ENCODE assay signal across 12 cellular contexts in genomic region chr9:89436326-89436725, GRCh38.
A peak's percentile ranks its signal among the peaks of the same experiment; 100 is the strongest.
DNase-seq lines count a peak whose midpoint lies in the region; ATAC-seq lines count a peak whose summit lies in the region.
"Had no signal": no experiment of that assay in that cellular context is flagged by ENCODE, and none has a peak within 500 bp of the region (broad histone marks: within the 10 kb centered on the region; RNA-seq: fewer than 3 reads in every experiment).

No MANE protein-coding gene starts in this region.

- peak overlapping the region; percentile 71; the same call in 1 of the 2 replicates for H3K9ac ChIP-seq in iPS-20b (ENCODE audit: low read depth, low read length)

- H3K4me3 ChIP-seq in iPS-20b (ENCODE audit: low read length): no peak overlapping the region; the same call in 1 of the 2 replicates
- H3K4me3 ChIP-seq: heart left ventricle, SJCRH30 had no signal

- H3K27ac ChIP-seq in iPS-20b (ENCODE audit: low read length): peak overlapping the region; percentile 98
- H3K27ac ChIP-seq: heart left ventricle, SJCRH30 had no signal

- no peak for ATAC-seq in stimulated activated naive B cell treated with anti-CD40 and anti-IgM and Interleukin-4, amounts not matched to agents 10 μg/mL and 1 μg/mL and 100 μg/mL, for 72 hours (replicated peaks)
- ATAC-seq in GM18520 (IDR thresholded peaks at IDR 0.05; ENCODE audit: unreplicated experiment): no peak
- no peak for ATAC-seq in GM19395 (IDR thresholded peaks at IDR 0.05; ENCODE audit: unreplicated experiment)
- no peak for ATAC-seq in HG02938 (IDR thresholded peaks at IDR 0.05; ENCODE audit: unreplicated experiment)
- ATAC-seq: heart left ventricle had no signal

- no peaks in the 10 kb centered on the region for H3K36me3 ChIP-seq in iPS-20b (ENCODE audit: insufficient read depth, low read depth, low read length)
- H3K36me3 ChIP-seq: heart left ventricle, SJCRH30 had no signal

- peaks cover 96% of the 10 kb centered on the region for H3K36me3 Mint-ChIP-seq in activated T-cell treated with anti-CD3 and anti-CD28 coated beads, Interleukin-2, amount 50 U/mL, for 24 hours (ENCODE audit: low read depth)
- peaks cover 63% of the 10 kb centered on the region for H3K36me3 Mint-ChIP-seq in activated T-helper 2 cell treated with anti-CD3 and anti-CD28 coated beads, Interferon-gamma antibody, Interleukin-2, Interleukin-4, amounts not matched to agents 10 μg/mL and 5 μg/mL and 100 μg/mL, durations not matched to agents 14 hours and 24 hours and 36 hours (ENCODE audit: low read depth)
- peaks cover 23 to 44% of the 10 kb centered on the region in 2 donors for H3K36me3 Mint-ChIP-seq in stimulated activated naive B cell treated with anti-CD40 and anti-IgM and Interleukin-4, amounts not matched to agents 10 μg/mL and 1 μg/mL and 100 μg/mL, for 72 hours

- peaks cover 37% of the 10 kb centered on the region; the same call in 1 of the 2 replicates for H3K4me1 ChIP-seq in iPS-20b (ENCODE audit: insufficient read depth, low read length)
- H3K4me1 ChIP-seq: SJCRH30 had no signal

- no peaks in the 10 kb centered on the region for H3K27me3 ChIP-seq in iPS-20b (ENCODE audit: insufficient read depth, low read length)
- H3K27me3 ChIP-seq: heart left ventricle, SJCRH30 had no signal

- no peaks in the 10 kb centered on the region for H3K9me3 ChIP-seq in iPS-20b (ENCODE audit: insufficient read depth, low read depth, low read length)
- H3K9me3 ChIP-seq: heart left ventricle, SJCRH30 had no signal

- DNase-seq in activated T-cell treated with anti-CD3 and anti-CD28 coated beads, Interleukin-2, amount 50 U/mL, for 24 hours: no peak
- no peak for DNase-seq in activated T-cell treated with anti-CD3 and anti-CD28 coated beads, Interleukin-2, amount 50 U/mL, for 1 hour
- DNase-seq in activated T-helper 2 cell treated with anti-CD3 and anti-CD28 coated beads, Interferon-gamma antibody, Interleukin-2, Interleukin-4, amounts not matched to agents 10 μg/mL and 5 μg/mL and 100 μg/mL, durations not matched to agents 14 hours and 24 hours and 36 hours (ENCODE audit: low spot score): no peak
- no peak for DNase-seq in stimulated activated naive B cell treated with anti-CD40 and anti-IgM and Interleukin-4, amounts not matched to agents 10 μg/mL and 1 μg/mL and 100 μg/mL, for 72 hours
- DNase-seq: activated naive CD8-positive, alpha-beta T cell treated with anti-CD3 and anti-CD28 coated beads, Interleukin-2, amount 10 ng/mL, durations not matched to agents 7 days and 5 days; NCI-H187; SJCRH30 had no signal

- peaks cover 96% of the 10 kb centered on the region for H3K4me1 Mint-ChIP-seq in activated T-cell treated with anti-CD3 and anti-CD28 coated beads, Interleukin-2, amount 50 U/mL, for 24 hours (ENCODE audit: low read depth)
- peaks cover 67% of the 10 kb centered on the region for H3K4me1 Mint-ChIP-seq in activated T-helper 2 cell treated with anti-CD3 and anti-CD28 coated beads, Interferon-gamma antibody, Interleukin-2, Interleukin-4, amounts not matched to agents 10 μg/mL and 5 μg/mL and 100 μg/mL, durations not matched to agents 14 hours and 24 hours and 36 hours (ENCODE audit: low read depth)
- peaks cover 69 to 93% of the 10 kb centered on the region in 2 donors for H3K4me1 Mint-ChIP-seq in stimulated activated naive B cell treated with anti-CD40 and anti-IgM and Interleukin-4, amounts not matched to agents 10 μg/mL and 1 μg/mL and 100 μg/mL, for 72 hours

- H3K27ac Mint-ChIP-seq in activated T-cell treated with anti-CD3 and anti-CD28 coated beads, Interleukin-2, amount 50 U/mL, for 24 hours: peak overlapping the region; percentile 92
- H3K27ac Mint-ChIP-seq in activated T-helper 2 cell treated with anti-CD3 and anti-CD28 coated beads, Interferon-gamma antibody, Interleukin-2, Interleukin-4, amounts not matched to agents 10 μg/mL and 5 μg/mL and 100 μg/mL, durations not matched to agents 14 hours and 24 hours and 36 hours: peak overlapping the region; percentile 42
- H3K27ac Mint-ChIP-seq in stimulated activated naive B cell treated with anti-CD40 and anti-IgM and Interleukin-4, amounts not matched to agents 10 μg/mL and 1 μg/mL and 100 μg/mL, for 72 hours: peak overlapping the region; percentile 67

- H3K9me3 Mint-ChIP-seq in activated T-cell treated with anti-CD3 and anti-CD28 coated beads, Interleukin-2, amount 50 U/mL, for 24 hours: no peaks in the 10 kb centered on the region
- no peaks in the 10 kb centered on the region for H3K9me3 Mint-ChIP-seq in activated T-helper 2 cell treated with anti-CD3 and anti-CD28 coated beads, Interferon-gamma antibody, Interleukin-2, Interleukin-4, amounts not matched to agents 10 μg/mL and 5 μg/mL and 100 μg/mL, durations not matched to agents 14 hours and 24 hours and 36 hours
- H3K9me3 Mint-ChIP-seq in stimulated activated naive B cell treated with anti-CD40 and anti-IgM and Interleukin-4, amounts not matched to agents 10 μg/mL and 1 μg/mL and 100 μg/mL, for 72 hours: no peaks in the 10 kb centered on the region
- H3K9me3 Mint-ChIP-seq: activated naive CD8-positive, alpha-beta T cell treated with anti-CD3 and anti-CD28 coated beads, Interleukin-2, amount 10 ng/mL, durations not matched to agents 7 days and 5 days had no signal

- intact Hi-C loops in activated T-helper 2 cell treated with anti-CD3 and anti-CD28 coated beads, Interferon-gamma antibody, Interleukin-2, Interleukin-4, amounts not matched to agents 10 μg/mL and 5 μg/mL and 100 μg/mL, durations not matched to agents 14 hours and 24 hours and 36 hours (cut with micrococcal nuclease): no loop called here

- no peak overlapping the region for H3K4me3 Mint-ChIP-seq in activated T-cell treated with anti-CD3 and anti-CD28 coated beads, Interleukin-2, amount 50 U/mL, for 24 hours
- no peak overlapping the region for H3K4me3 Mint-ChIP-seq in activated T-helper 2 cell treated with anti-CD3 and anti-CD28 coated beads, Interferon-gamma antibody, Interleukin-2, Interleukin-4, amounts not matched to agents 10 μg/mL and 5 μg/mL and 100 μg/mL, durations not matched to agents 14 hours and 24 hours and 36 hours (ENCODE audit: low read depth)
- H3K4me3 Mint-ChIP-seq in stimulated activated naive B cell treated with anti-CD40 and anti-IgM and Interleukin-4, amounts not matched to agents 10 μg/mL and 1 μg/mL and 100 μg/mL, for 72 hours: no peak overlapping the region
- H3K4me3 Mint-ChIP-seq: activated naive CD8-positive, alpha-beta T cell treated with anti-CD3 and anti-CD28 coated beads, Interleukin-2, amount 10 ng/mL, durations not matched to agents 7 days and 5 days had no signal

- H3K27me3 Mint-ChIP-seq in activated T-cell treated with anti-CD3 and anti-CD28 coated beads, Interleukin-2, amount 50 U/mL, for 24 hours: no peaks in the 10 kb centered on the region
- H3K27me3 Mint-ChIP-seq in activated T-helper 2 cell treated with anti-CD3 and anti-CD28 coated beads, Interferon-gamma antibody, Interleukin-2, Interleukin-4, amounts not matched to agents 10 μg/mL and 5 μg/mL and 100 μg/mL, durations not matched to agents 14 hours and 24 hours and 36 hours (ENCODE audit: low read depth): no peaks in the 10 kb centered on the region
- H3K27me3 Mint-ChIP-seq in stimulated activated naive B cell treated with anti-CD40 and anti-IgM and Interleukin-4, amounts not matched to agents 10 μg/mL and 1 μg/mL and 100 μg/mL, for 72 hours: no peaks in the 10 kb centered on the region
- H3K27me3 Mint-ChIP-seq: activated naive CD8-positive, alpha-beta T cell treated with anti-CD3 and anti-CD28 coated beads, Interleukin-2, amount 10 ng/mL, durations not matched to agents 7 days and 5 days had no signal

Comparison
In these comparisons a context has a peak if more than half of its experiments do, and no peak if none do; other contexts are left out.
1. H3K27ac Mint-ChIP-seq: peak in every context shown above with its lines; median percentile 92 in activated T-cell treated with anti-CD3 and anti-CD28 coated beads, Interleukin-2, amount 50 U/mL, for 24 hours; 67 in stimulated activated naive B cell treated with anti-CD40 and anti-IgM and Interleukin-4, amounts not matched to agents 10 μg/mL and 1 μg/mL and 100 μg/mL, for 72 hours; 42 in activated T-helper 2 cell treated with anti-CD3 and anti-CD28 coated beads, Interferon-gamma antibody, Interleukin-2, Interleukin-4, amounts not matched to agents 10 μg/mL and 5 μg/mL and 100 μg/mL, durations not matched to agents 14 hours and 24 hours and 36 hours.